1 cellular context compared by ENCODE assay signal in the genomic region with DNA sequence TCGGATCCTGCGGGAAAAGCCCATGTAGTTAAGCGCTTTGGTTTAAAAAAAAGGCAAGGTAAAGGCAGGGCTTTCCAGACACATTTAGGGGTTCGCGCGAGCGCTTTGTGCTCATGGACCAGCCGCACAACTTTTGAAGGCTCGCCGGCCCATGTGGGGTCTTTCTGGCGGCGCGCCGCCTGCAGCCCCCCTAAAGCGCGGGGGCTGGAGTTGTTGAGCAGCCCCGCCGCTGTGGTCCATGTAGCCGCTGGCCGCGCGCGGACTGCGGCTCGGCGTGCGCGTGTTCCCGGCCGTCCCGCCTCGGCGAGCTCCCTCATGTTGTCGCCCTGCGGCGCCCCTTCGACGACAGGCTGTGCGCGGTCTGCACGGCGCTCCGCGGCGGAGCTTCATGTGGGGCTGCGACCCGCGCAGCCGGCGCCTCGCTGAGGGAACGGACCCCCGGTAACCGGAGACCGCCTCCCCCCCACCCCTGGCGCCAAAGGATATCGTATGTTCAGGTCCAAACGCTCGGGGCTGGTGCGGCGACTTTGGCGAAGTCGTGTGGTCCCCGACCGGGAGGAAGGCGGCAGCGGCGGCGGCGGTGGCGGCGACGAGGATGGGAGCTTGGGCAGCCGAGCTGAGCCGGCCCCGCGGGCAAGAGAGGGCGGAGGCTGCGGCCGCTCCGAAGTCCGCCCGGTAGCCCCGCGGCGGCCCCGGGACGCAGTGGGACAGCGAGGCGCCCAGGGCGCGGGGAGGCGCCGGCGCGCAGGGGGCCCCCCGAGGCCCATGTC.
A peak's percentile ranks its signal among the peaks of the same experiment; 100 is the strongest.
TF ChIP-seq lines count a peak whose summit lies in the region.

No MANE protein-coding gene starts in this region.

TF ChIP-seq in K562, 482 proteins besides CTCF, POLR2A, EP300 and RAD21 (continued from another document):
- TF ChIP-seq BMI1 (IDR thresholded peaks at IDR 0.05; ENCODE audit: low read length): no peak
- TF ChIP-seq, protein P1, sequence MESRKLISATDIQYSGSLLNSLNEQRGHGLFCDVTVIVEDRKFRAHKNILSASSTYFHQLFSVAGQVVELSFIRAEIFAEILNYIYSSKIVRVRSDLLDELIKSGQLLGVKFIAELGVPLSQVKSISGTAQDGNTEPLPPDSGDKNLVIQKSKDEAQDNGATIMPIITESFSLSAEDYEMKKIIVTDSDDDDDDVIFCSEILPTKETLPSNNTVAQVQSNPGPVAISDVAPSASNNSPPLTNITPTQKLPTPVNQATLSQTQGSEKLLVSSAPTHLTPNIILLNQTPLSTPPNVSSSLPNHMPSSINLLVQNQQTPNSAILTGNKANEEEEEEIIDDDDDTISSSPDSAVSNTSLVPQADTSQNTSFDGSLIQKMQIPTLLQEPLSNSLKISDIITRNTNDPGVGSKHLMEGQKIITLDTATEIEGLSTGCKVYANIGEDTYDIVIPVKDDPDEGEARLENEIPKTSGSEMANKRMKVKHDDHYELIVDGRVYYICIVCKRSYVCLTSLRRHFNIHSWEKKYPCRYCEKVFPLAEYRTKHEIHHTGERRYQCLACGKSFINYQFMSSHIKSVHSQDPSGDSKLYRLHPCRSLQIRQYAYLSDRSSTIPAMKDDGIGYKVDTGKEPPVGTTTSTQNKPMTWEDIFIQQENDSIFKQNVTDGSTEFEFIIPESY (CRISPR knock-in tag; IDR thresholded peaks at IDR 0.05): peak; percentile 82
TF ChIP-seq in K562: peak in this region for 2.
